ENCODE assay signal across 1 cellular context in the genomic region with DNA sequence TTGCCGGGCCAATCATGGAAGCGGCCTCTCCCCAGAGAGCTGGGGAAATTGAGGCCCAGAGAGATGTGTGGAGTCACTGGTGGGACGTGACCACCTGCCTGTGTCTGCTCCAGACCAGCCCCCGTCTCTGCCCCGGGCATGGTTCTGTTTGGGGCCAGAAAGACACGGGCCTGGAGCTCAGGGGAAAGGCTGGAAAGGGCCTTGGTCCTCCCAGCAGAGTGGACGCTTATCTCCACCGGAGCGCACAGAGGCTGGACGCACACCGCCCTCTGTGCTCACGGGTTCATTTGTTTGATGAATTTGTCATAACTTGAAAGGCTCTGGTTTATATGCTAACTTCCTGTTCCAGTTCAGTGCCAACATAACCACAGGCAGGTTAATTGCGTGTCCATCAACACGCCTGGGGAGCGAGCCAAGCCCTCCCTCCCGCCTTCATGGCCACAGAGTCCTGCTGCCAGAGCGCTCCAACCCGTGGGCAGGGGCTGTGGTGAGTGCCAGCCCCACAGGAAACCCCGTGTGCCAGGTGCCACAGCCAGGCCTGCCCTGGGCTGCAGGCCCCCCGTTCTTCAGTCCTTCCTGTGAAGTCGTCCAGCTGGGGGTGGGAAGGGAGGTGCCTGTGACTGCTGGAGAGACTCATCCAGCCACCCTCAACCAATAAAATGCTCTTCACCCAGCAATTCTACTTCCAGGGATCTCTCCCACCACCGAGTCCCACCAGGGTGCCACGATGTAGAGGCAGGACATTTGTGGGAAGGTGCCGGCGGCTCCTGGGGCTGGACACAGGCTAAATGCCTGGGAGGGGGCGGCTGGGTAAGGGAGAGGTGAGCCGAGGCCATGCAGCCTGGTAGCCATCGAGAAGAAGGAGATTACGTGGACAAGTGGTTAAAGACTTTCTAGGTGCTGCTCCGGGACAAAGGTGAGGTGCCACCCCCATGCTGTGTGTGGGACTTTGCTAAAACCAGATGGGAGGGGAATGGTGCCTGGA.
TF ChIP-seq lines count a peak whose summit lies in the region.

No MANE protein-coding gene starts in this region.

TF ChIP-seq in K562, 482 proteins besides CTCF, POLR2A, EP300 and RAD21 (continued from another document):
- TF ChIP-seq RERE (CRISPR knock-in tag; IDR thresholded peaks at IDR 0.05; ENCODE audit: borderline replicate concordance) (no peak), JUNB (CRISPR knock-in tag; conservative IDR thresholded peaks at IDR 0.05) (no peak), RHOXF2B (CRISPR knock-in tag; conservative IDR thresholded peaks at IDR 0.05) (no peak), TAF15 (IDR thresholded peaks at IDR 0.05; ENCODE audit: low read depth, low read length) (no peak), FOS (IDR thresholded peaks at IDR 0.05; ENCODE audit: extremely low read depth, insufficient read length) (no peak), ZBTB5 (IDR thresholded peaks at IDR 0.05) (no peak), PTTG1 (tag; IDR thresholded peaks at IDR 0.05; ENCODE audit: low read depth) (no peak), TARDBP (IDR thresholded peaks at IDR 0.05) (no peak), NFIX (CRISPR knock-in tag; IDR thresholded peaks at IDR 0.05; ENCODE audit: low read depth) (no peak), PHB (CRISPR knock-in tag; IDR thresholded peaks at IDR 0.05) (no peak), SIRT6 (IDR thresholded peaks at IDR 0.05; ENCODE audit: low read depth, low read length) (no peak), SNIP1 (IDR thresholded peaks at IDR 0.05; ENCODE audit: low read depth) (no peak), FUS (optimal IDR thresholded peaks at IDR 0.05; ENCODE audit: low read depth, low read length) (no peak), NCOR1 (IDR thresholded peaks at IDR 0.05) (no peak), KLF13 (tag; IDR thresholded peaks at IDR 0.05; ENCODE audit: borderline replicate concordance, low read depth) (no peak), SMAD3 (CRISPR knock-in tag; conservative IDR thresholded peaks at IDR 0.05) (no peak), ZNF511 (CRISPR knock-in tag; IDR thresholded peaks at IDR 0.05) (no peak), GABPA (tag; conservative IDR thresholded peaks at IDR 0.05; ENCODE audit: low read depth) (peak; percentile 53), ZNF561 (CRISPR knock-in tag; conservative IDR thresholded peaks at IDR 0.05) (no peak), RUNX1 (IDR thresholded peaks at IDR 0.05; ENCODE audit: low read depth) (no peak), KAT7 (CRISPR knock-in tag; IDR thresholded peaks at IDR 0.05; ENCODE audit: borderline replicate concordance) (0 out of 2 replicates have a peak, but pooled peaks have one; percentile 44), NFATC3 (IDR thresholded peaks at IDR 0.05) (no peak), NRF1 (conservative IDR thresholded peaks at IDR 0.05 in 1 of 2, IDR thresholded peaks at IDR 0.05 in 1 of 2) (no peak), COPS2 (conservative IDR thresholded peaks at IDR 0.05) (no peak), RB1 (IDR thresholded peaks at IDR 0.05; ENCODE audit: low read depth) (no peak), TEAD2 (tag; IDR thresholded peaks at IDR 0.05) (no peak)
- TF ChIP-seq, protein P1, sequence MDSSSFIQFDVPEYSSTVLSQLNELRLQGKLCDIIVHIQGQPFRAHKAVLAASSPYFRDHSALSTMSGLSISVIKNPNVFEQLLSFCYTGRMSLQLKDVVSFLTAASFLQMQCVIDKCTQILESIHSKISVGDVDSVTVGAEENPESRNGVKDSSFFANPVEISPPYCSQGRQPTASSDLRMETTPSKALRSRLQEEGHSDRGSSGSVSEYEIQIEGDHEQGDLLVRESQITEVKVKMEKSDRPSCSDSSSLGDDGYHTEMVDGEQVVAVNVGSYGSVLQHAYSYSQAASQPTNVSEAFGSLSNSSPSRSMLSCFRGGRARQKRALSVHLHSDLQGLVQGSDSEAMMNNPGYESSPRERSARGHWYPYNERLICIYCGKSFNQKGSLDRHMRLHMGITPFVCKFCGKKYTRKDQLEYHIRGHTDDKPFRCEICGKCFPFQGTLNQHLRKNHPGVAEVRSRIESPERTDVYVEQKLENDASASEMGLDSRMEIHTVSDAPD (CRISPR knock-in tag; IDR thresholded peaks at IDR 0.05), result no peak
- TF ChIP-seq, protein P2, sequence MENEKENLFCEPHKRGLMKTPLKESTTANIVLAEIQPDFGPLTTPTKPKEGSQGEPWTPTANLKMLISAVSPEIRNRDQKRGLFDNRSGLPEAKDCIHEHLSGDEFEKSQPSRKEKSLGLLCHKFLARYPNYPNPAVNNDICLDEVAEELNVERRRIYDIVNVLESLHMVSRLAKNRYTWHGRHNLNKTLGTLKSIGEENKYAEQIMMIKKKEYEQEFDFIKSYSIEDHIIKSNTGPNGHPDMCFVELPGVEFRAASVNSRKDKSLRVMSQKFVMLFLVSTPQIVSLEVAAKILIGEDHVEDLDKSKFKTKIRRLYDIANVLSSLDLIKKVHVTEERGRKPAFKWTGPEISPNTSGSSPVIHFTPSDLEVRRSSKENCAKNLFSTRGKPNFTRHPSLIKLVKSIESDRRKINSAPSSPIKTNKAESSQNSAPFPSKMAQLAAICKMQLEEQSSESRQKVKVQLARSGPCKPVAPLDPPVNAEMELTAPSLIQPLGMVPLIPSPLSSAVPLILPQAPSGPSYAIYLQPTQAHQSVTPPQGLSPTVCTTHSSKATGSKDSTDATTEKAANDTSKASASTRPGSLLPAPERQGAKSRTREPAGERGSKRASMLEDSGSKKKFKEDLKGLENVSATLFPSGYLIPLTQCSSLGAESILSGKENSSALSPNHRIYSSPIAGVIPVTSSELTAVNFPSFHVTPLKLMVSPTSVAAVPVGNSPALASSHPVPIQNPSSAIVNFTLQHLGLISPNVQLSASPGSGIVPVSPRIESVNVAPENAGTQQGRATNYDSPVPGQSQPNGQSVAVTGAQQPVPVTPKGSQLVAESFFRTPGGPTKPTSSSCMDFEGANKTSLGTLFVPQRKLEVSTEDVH (IDR thresholded peaks at IDR 0.05; ENCODE audit: low read depth, partially characterized antibody), result no peak
